10 cellular contexts compared by ENCODE assay signal in the genomic region with DNA sequence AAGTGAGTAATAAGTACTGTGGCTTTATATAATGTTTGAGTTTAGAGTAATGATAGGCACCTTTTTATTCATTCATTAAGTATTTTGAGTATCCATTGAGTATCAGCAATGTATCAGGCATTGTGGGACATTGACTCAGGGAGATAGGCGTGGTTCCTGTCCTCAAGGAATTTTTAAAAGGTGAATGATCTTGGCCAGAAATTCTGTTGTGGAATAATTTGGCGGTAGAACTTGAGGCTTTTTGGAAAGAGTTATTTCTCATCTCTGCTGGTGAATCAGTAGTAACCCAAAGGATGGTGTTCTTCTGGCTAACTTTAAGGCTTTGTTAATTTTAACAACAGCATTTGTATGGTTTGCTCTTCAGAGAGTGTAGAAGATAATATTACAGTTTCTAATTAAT. TPM values are rescaled to one million over a fixed set of nuclear protein-coding genes. Genes with fewer than 3 reads are reported as not detected.
A peak's percentile ranks its signal among the peaks of the same experiment; 100 is the strongest.
DNase-seq lines count a peak whose midpoint lies in the region; ATAC-seq and TF ChIP-seq lines count a peak whose summit lies in the region.
"Had no signal": no experiment of that assay in that cellular context is flagged by ENCODE, and none has a peak within 500 bp of the region (broad histone marks: within the 10 kb centered on the region; RNA-seq: fewer than 3 reads in every experiment).

No MANE protein-coding gene starts in this region.

- TF ChIP-seq POLR2A in GM18505 (IDR thresholded peaks at IDR 0.05; ENCODE audit: borderline replicate concordance, extremely low read depth, insufficient read depth, insufficient read length): no peak

- intact Hi-C loops in OCI-LY7 (cut with micrococcal nuclease; ENCODE audit: unreplicated experiment): loop anchor here (2.0 kb wide), 1 partner anchor 77 kb away; the partner anchor contains the start of gene RPN1
- intact Hi-C loops in psoas muscle (cut with DNase I): loop anchor here (5.0 kb wide), 3 partner anchors 54 to 69 kb away; no protein-coding TSS in a partner anchor

- TF ChIP-seq CTCF in OCI-LY7 (conservative IDR thresholded peaks at IDR 0.05; ENCODE audit: low read length): no peak
- TF ChIP-seq CTCF in endodermal cell (conservative IDR thresholded peaks at IDR 0.05): no peak
- no peak for TF ChIP-seq CTCF in psoas muscle (IDR thresholded peaks at IDR 0.05)

- peaks cover 27% of the 10 kb centered on the region for H3K4me1 ChIP-seq in OCI-LY7 (ENCODE audit: insufficient read depth, low read length, poor library complexity, severe bottlenecking)
- no peaks in the 10 kb centered on the region for H3K4me1 ChIP-seq in endodermal cell (ENCODE audit: control insufficient read depth, insufficient read depth, low read length)
- H3K4me1 ChIP-seq in psoas muscle: peaks cover 52% of the 10 kb centered on the region

- H3K36me3 ChIP-seq in OCI-LY7 (ENCODE audit: insufficient read depth, low read length): peaks cover 27% of the 10 kb centered on the region
- H3K36me3 ChIP-seq in endodermal cell (ENCODE audit: control insufficient read depth, insufficient read depth, low read length): peaks cover 9% of the 10 kb centered on the region
- peaks cover 0 to 4% of the 10 kb centered on the region in 2 donors for H3K36me3 ChIP-seq in psoas muscle (ENCODE audit: insufficient read depth in 1 of 2, low read depth in 1 of 2)

- H2AFZ ChIP-seq in OCI-LY7 (ENCODE audit: low read length): no peak overlapping the region

- H3K9me3 ChIP-seq in OCI-LY7 (ENCODE audit: low read length) (no peaks in the 10 kb centered on the region), endodermal cell (ENCODE audit: control insufficient read depth, low read length) (no peaks in the 10 kb centered on the region), psoas muscle (no peaks in the 10 kb centered on the region)

- BruUV-seq in OCI-LY7 (replicated peaks; lab: Mats Ljungman, UMichigan): no TSS peak

- H3K9me3 Mint-ChIP-seq in endodermal cell: no peaks in the 10 kb centered on the region

- no peak overlapping the region for H3K9ac ChIP-seq in endodermal cell (ENCODE audit: extremely low read depth, low read length, poor library complexity, severe bottlenecking)

- ATAC-seq in psoas muscle (no peak), GM18511 (IDR thresholded peaks at IDR 0.05; ENCODE audit: unreplicated experiment) (no peak), GM18505 (IDR thresholded peaks at IDR 0.05; ENCODE audit: unreplicated experiment) (no peak)

- no peaks in the 10 kb centered on the region for H3K9me2 ChIP-seq in OCI-LY7 (ENCODE audit: insufficient read depth, low read length)

- peak overlapping the region; percentile 99 for H3K4me2 ChIP-seq in OCI-LY7 (ENCODE audit: low read length)

- H3K79me2 ChIP-seq in OCI-LY7 (ENCODE audit: insufficient read depth, low read depth, low read length): peaks cover 68% of the 10 kb centered on the region

- H3K4me1 Mint-ChIP-seq in endodermal cell: peaks cover 45% of the 10 kb centered on the region

- DNase-seq in EL (peak; percentile 45), OCI-LY7 (ENCODE audit: low spot score) (no peak), endodermal cell (no peak), psoas muscle (no peak), NCI-H146 (lab: John Stamatoyannopoulos, UW) (no peak), medulla oblongata (ENCODE audit: extremely low spot score) (no peak)
- DNase-seq: NCI-H1105, retina had no signal

- peak overlapping the region; percentile 64 for H3K27ac Mint-ChIP-seq in endodermal cell

- 88 to 90% methylated on average over 2 of the region's 2 CpGs for WGBS in endodermal cell (ENCODE audit: insufficient coverage in 1 of 2, insufficient read length in 1 of 2), 2 experiments
- 28 to 43% (median 33%) methylated on average over 2 of the region's 2 CpGs for WGBS in psoas muscle, 3 donors

- CTCF ChIA-PET in OCI-LY7 (lab: Charles Lee; ENCODE audit: unreplicated experiment): no interaction called here

- POLR2A ChIA-PET in OCI-LY7 (lab: Charles Lee): interaction anchor here (0.6 to 1.4 kb wide), 4 partner anchors 15 to 244 kb away, joined by 3 to 5 read pairs (median 4); no protein-coding TSS in a partner anchor

- H3K27me3 Mint-ChIP-seq in endodermal cell (ENCODE audit: insufficient read depth): no peaks in the 10 kb centered on the region

- H3K4me3 Mint-ChIP-seq in endodermal cell: peak overlapping the region; percentile 83

- H3K27me3 ChIP-seq in endodermal cell (ENCODE audit: control insufficient read depth, insufficient read depth, low read length, poor library complexity, severe bottlenecking): no peaks in the 10 kb centered on the region
- H3K27me3 ChIP-seq in psoas muscle (ENCODE audit: insufficient read depth in 3 of 3, low read length in 2 of 3): no peaks in the 10 kb centered on the region

- peaks cover 30% of the 10 kb centered on the region for H4K20me1 ChIP-seq in OCI-LY7 (ENCODE audit: insufficient read depth, low read length)

- peaks cover 12% of the 10 kb centered on the region for H3K36me3 Mint-ChIP-seq in endodermal cell (ENCODE audit: low read depth)

- H3K4me3 ChIP-seq in OCI-LY7 (ENCODE audit: low read depth, low read length, poor library complexity, severe bottlenecking) (peak overlapping the region; percentile 93), endodermal cell (ENCODE audit: low read length) (peak overlapping the region; percentile 93), psoas muscle (peak overlapping the region; percentile 98)

- H3K27ac ChIP-seq in OCI-LY7 (ENCODE audit: low read depth, low read length, poor library complexity, severe bottlenecking) (no peak overlapping the region), endodermal cell (ENCODE audit: low read depth, low read length) (no peak overlapping the region), psoas muscle (peak overlapping the region; percentile 100)

RNA-seq across cellular contexts. Expression of gene RAB7A, which starts 2.0 kb away (rescaled TPM):
- 24.5 and 30.1 TPM in 2 replicates for total RNA-seq in OCI-LY7 (2014; rRNA removed; shearing (Covaris generic))
- total RNA-seq in OCI-LY7 (2022) (129 and 143 TPM in 2 replicates), endodermal cell (100 to 1,000 TPM; 166 to 194 TPM), psoas muscle (100 to 1,000 TPM; 232 to 375 (median 284) TPM)
- 130 TPM for polyA plus RNA-seq in endodermal cell (2013, experiment 1 of 2)
- 118 TPM for polyA plus RNA-seq in endodermal cell (2013, experiment 2 of 2)
- polyA plus RNA-seq in psoas muscle: 100 to 1,000 TPM; 206 to 410 (median 369) TPM
